In the genomic region with DNA sequence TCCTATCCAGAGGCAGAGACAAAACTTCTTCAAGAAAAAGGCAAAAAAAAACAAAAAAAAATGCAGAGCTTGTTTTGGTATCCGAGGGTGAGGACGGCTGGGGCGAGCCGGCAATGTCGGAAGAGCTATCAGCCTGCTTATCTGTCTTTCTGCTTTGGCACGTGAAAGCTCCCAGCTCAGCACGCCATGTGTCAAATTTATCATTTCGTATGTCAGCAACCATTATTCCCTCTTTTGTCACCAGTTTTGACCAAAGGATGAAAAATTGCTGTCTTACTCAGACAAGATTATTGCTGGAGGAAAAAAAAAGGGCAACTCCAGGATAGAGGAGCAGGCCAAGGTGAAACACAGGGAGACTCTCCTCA, we compare ENCODE assay signal across 15 cellular contexts.
"Had no signal": no experiment of that assay in that cellular context is flagged by ENCODE, and none has a peak within 500 bp of the region (broad histone marks: within the 10 kb centered on the region; RNA-seq: fewer than 3 reads in every experiment).

No MANE protein-coding gene starts in this region.

- H3K4me1 Mint-ChIP-seq: activated CD4-positive, alpha-beta memory T cell treated with anti-CD3 and anti-CD28 coated beads, Interleukin-2, amount 10 ng/mL, durations not matched to agents 7 days and 5 days; activated naive CD8-positive, alpha-beta T cell treated with anti-CD3 and anti-CD28 coated beads, Interleukin-2, amount 50 U/mL, for 24 hours; naive thymus-derived CD4-positive, alpha-beta T cell; T-cell had no signal

- H3K9me3 ChIP-seq: ascending aorta, ovary, tibial artery, vagina had no signal

- DNase-seq: activated CD4-positive, alpha-beta memory T cell treated with anti-CD3 and anti-CD28 coated beads, Interleukin-2, amount 10 ng/mL, durations not matched to agents 7 days and 5 days; activated gamma-delta T cell treated with Interleukin-2 at 50 U/mL for 16 hours; activated naive CD8-positive, alpha-beta T cell treated with anti-CD3 and anti-CD28 coated beads, Interleukin-2, amount 50 U/mL, for 24 hours; activated T-cell treated with anti-CD3 and anti-CD28 coated beads, Interleukin-2, amount 50 U/mL, for 48 hours; left cardiac atrium; naive thymus-derived CD4-positive, alpha-beta T cell; ovary; T-cell; tibial artery had no signal

- H3K4me3 Mint-ChIP-seq: activated CD4-positive, alpha-beta memory T cell treated with anti-CD3 and anti-CD28 coated beads, Interleukin-2, amount 10 ng/mL, durations not matched to agents 7 days and 5 days; activated naive CD8-positive, alpha-beta T cell treated with anti-CD3 and anti-CD28 coated beads, Interleukin-2, amount 50 U/mL, for 24 hours; dendritic cell treated with granulocyte-macrophage colony-stimulating factor and Interleukin-4, amounts not matched to agents 40 ng/mL and 50 ng/mL, for 4 days; naive thymus-derived CD4-positive, alpha-beta T cell; T-cell had no signal

- H3K27ac ChIP-seq: ascending aorta, ovary, tibial artery, vagina, VCaP had no signal

- H3K27me3 ChIP-seq: ascending aorta, ovary, vagina had no signal

- ATAC-seq: activated naive CD8-positive, alpha-beta T cell treated with anti-CD3 and anti-CD28 coated beads, Interleukin-2, amount 50 U/mL, for 24 hours; esophagus mucosa; left cardiac atrium; naive thymus-derived CD4-positive, alpha-beta T cell; T-cell had no signal

- H3K27ac Mint-ChIP-seq: activated CD4-positive, alpha-beta memory T cell treated with anti-CD3 and anti-CD28 coated beads, Interleukin-2, amount 10 ng/mL, durations not matched to agents 7 days and 5 days; activated naive CD8-positive, alpha-beta T cell treated with anti-CD3 and anti-CD28 coated beads, Interleukin-2, amount 50 U/mL, for 24 hours; dendritic cell treated with granulocyte-macrophage colony-stimulating factor and Interleukin-4, amounts not matched to agents 40 ng/mL and 50 ng/mL, for 4 days; naive thymus-derived CD4-positive, alpha-beta T cell; T-cell had no signal

- H3K9me3 Mint-ChIP-seq: activated CD4-positive, alpha-beta memory T cell treated with anti-CD3 and anti-CD28 coated beads, Interleukin-2, amount 10 ng/mL, durations not matched to agents 7 days and 5 days; activated naive CD8-positive, alpha-beta T cell treated with anti-CD3 and anti-CD28 coated beads, Interleukin-2, amount 50 U/mL, for 24 hours; dendritic cell treated with granulocyte-macrophage colony-stimulating factor and Interleukin-4, amounts not matched to agents 40 ng/mL and 50 ng/mL, for 4 days; T-cell had no signal

- H3K36me3 ChIP-seq: ascending aorta, ovary, tibial artery, vagina had no signal

- H3K4me1 ChIP-seq: ascending aorta, tibial artery, vagina had no signal

- H3K36me3 Mint-ChIP-seq: naive thymus-derived CD4-positive, alpha-beta T cell; T-cell had no signal

- H3K4me3 ChIP-seq: ascending aorta, lung, ovary, tibial artery, vagina had no signal
